24 cellular contexts compared by ENCODE assay signal in genomic region chr1:63418101-63418500, GRCh38. TPM values are rescaled to one million over a fixed set of nuclear protein-coding genes. Genes with fewer than 3 reads are reported as not detected.
DNase-seq lines count a peak whose midpoint lies in the region; ATAC-seq, FAIRE-seq and TF ChIP-seq lines count a peak whose summit lies in the region.
"Had no signal": no experiment of that assay in that cellular context is flagged by ENCODE, and none has a peak within 500 bp of the region (broad histone marks: within the 10 kb centered on the region; RNA-seq: fewer than 3 reads in every experiment).

No MANE protein-coding gene starts in this region.

- DNase-seq in T-helper 17 cell (no peak), chondrocyte (ENCODE audit: low spot score) (no peak), germinal center (ENCODE audit: low spot score) (no peak)
- no peak for DNase-seq in activated CD4-positive, alpha-beta T cell treated with anti-CD3 and anti-CD28 coated beads, Interleukin-2, amount 50 U/mL, for 1 hour
- DNase-seq: 8988T; ACHN; BE2C; C1 segment of cervical spinal cord; CD4-positive, alpha-beta memory T cell; CD4-positive, CD25-positive, alpha-beta regulatory T cell; CD8-positive, alpha-beta memory T cell; COR-L47; DMS 273 treated with DMSO at 0.1 percent for 48 hours; DMS153; DMS53; DMS79; DND-41; GDM1 had no signal

- no peaks in the 10 kb centered on the region for H3K9me3 ChIP-seq in T-helper 17 cell (ENCODE audit: control insufficient read depth, low read length, poor library complexity, severe bottlenecking)
- H3K9me3 ChIP-seq: BE2C, BLaER1 had no signal

- H3K4me3 Mint-ChIP-seq in T-helper 17 cell (no peak overlapping the region), chondrocyte (ENCODE audit: unreplicated experiment) (no peak overlapping the region)
- H3K4me3 Mint-ChIP-seq: CD14-positive monocyte; CD4-positive, alpha-beta memory T cell; CD4-positive, CD25-positive, alpha-beta regulatory T cell; CD8-positive, alpha-beta memory T cell had no signal

- H3K9me3 Mint-ChIP-seq in chondrocyte (ENCODE audit: low read depth) = no peaks in the 10 kb centered on the region
- H3K9me3 Mint-ChIP-seq: CD4-positive, alpha-beta memory T cell; CD4-positive, CD25-positive, alpha-beta regulatory T cell; CD8-positive, alpha-beta memory T cell had no signal

- H3K27ac Mint-ChIP-seq in T-helper 17 cell (peak overlapping the region; percentile 71), chondrocyte (ENCODE audit: unreplicated experiment) (peak overlapping the region; percentile 27)
- H3K27ac Mint-ChIP-seq: CD14-positive monocyte; CD4-positive, CD25-positive, alpha-beta regulatory T cell; CD8-positive, alpha-beta memory T cell had no signal

- no peak for ATAC-seq in T-helper 17 cell
- ATAC-seq: GM12878 had no signal

- peak; percentile 39 for FAIRE-seq in G401.6 (lab: Jason Lieb, UNC)
- FAIRE-seq: GM12878, GM12892, GM18507 had no signal

- no peak for TF ChIP-seq CTCF in chondrocyte (IDR thresholded peaks at IDR 0.05)

- no peaks in the 10 kb centered on the region for H3K27me3 Mint-ChIP-seq in T-helper 17 cell
- H3K27me3 Mint-ChIP-seq in chondrocyte (ENCODE audit: low read depth) = no peaks in the 10 kb centered on the region
- H3K27me3 Mint-ChIP-seq: CD4-positive, alpha-beta memory T cell; CD4-positive, CD25-positive, alpha-beta regulatory T cell; CD8-positive, alpha-beta memory T cell had no signal

- H3K36me3 Mint-ChIP-seq in T-helper 17 cell (ENCODE audit: low read depth) (peaks cover 12% of the 10 kb centered on the region), chondrocyte (ENCODE audit: low read depth) (peaks cover 4% of the 10 kb centered on the region)

- H3K4me1 Mint-ChIP-seq in T-helper 17 cell (peaks cover 4% of the 10 kb centered on the region), chondrocyte (ENCODE audit: low read depth) (peaks cover 3% of the 10 kb centered on the region)
- H3K4me1 Mint-ChIP-seq: CD14-positive monocyte; CD4-positive, alpha-beta memory T cell; CD8-positive, alpha-beta memory T cell had no signal

RNA-seq across cellular contexts. Expression of gene ALG6, which starts 50.7 kb away (rescaled TPM):
- 10 to 100 TPM; 15.0 to 18.9 TPM for total RNA-seq in T-helper 17 cell
- total RNA-seq in chondrocyte = 7.5 to 11.6 TPM (median 8.5 TPM) in 3 replicates
